Comparison of ENCODE assay signal across 16 cellular contexts in the genomic region with DNA sequence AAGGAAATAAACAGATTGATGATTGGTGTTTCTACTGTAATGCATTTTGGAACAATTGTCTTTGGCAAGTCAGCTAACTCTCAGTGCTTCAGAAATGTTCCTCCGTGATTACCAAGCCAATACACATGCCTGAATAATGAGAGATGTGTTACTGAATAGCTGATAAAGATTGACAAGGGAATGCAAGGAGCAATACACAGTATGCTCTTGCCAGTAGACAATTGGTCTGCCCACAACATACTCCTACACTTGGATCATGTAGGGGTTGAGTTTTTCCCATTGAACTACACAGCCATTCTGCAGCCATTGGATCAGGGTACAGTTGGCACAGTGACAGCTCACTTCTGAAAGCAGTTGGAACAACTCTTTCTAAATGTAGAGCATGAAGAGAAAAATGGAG. TPM values are rescaled to one million over a fixed set of nuclear protein-coding genes. Genes with fewer than 3 reads are reported as not detected.
"Had no signal": no experiment of that assay in that cellular context is flagged by ENCODE, and none has a peak within 500 bp of the region (broad histone marks: within the 10 kb centered on the region; RNA-seq: fewer than 3 reads in every experiment).

No MANE protein-coding gene starts in this region.

- H3K4me3 Mint-ChIP-seq: activated naive CD8-positive, alpha-beta T cell; stimulated activated memory B cell treated with anti-CD40 and anti-IgM and Interleukin-4, amounts not matched to agents 10 μg/mL and 1 μg/mL and 100 μg/mL, for 72 hours had no signal

- H3K27ac Mint-ChIP-seq: stimulated activated memory B cell treated with anti-CD40 and anti-IgM and Interleukin-4, amounts not matched to agents 10 μg/mL and 1 μg/mL and 100 μg/mL, for 72 hours had no signal

- H3K4me1 ChIP-seq: right lobe of liver, transverse colon had no signal

- H3K36me3 Mint-ChIP-seq: natural killer cell had no signal

- ATAC-seq: mucosa of descending colon; natural killer cell; right lobe of liver; stimulated activated memory B cell treated with anti-CD40 and anti-IgM and Interleukin-4, amounts not matched to agents 10 μg/mL and 1 μg/mL and 100 μg/mL, for 72 hours had no signal

- H3K27me3 Mint-ChIP-seq: activated naive CD8-positive, alpha-beta T cell; stimulated activated memory B cell treated with anti-CD40 and anti-IgM and Interleukin-4, amounts not matched to agents 10 μg/mL and 1 μg/mL and 100 μg/mL, for 72 hours had no signal

- H3K36me3 ChIP-seq: right lobe of liver, spleen, transverse colon had no signal

- H3K9me3 ChIP-seq: mucosa of descending colon, right lobe of liver, spleen, transverse colon had no signal

- H3K4me3 ChIP-seq: mucosa of descending colon, right lobe of liver, spleen, transverse colon had no signal

- H3K9me3 Mint-ChIP-seq: natural killer cell; stimulated activated memory B cell treated with anti-CD40 and anti-IgM and Interleukin-4, amounts not matched to agents 10 μg/mL and 1 μg/mL and 100 μg/mL, for 72 hours had no signal

- DNase-seq: activated effector memory CD4-positive, alpha-beta T cell treated with anti-CD3 and anti-CD28 coated beads, Interleukin-2, amount 50 U/mL, for 16 hours; activated T-cell treated with anti-CD3 and anti-CD28 coated beads, Interleukin-2, amount 50 U/mL, for 1 hour; hypothalamus; mammary epithelial cell; mucosa of descending colon; natural killer cell; nucleus accumbens; right lobe of liver; spleen; stimulated activated CD4-positive, alpha-beta T cell treated with anti-CD3 and anti-CD28 coated beads, Interleukin-1b, Interleukin-23, amount 100 ng/mL, for 48 hours; transverse colon had no signal

- H3K27ac ChIP-seq: right lobe of liver, spleen, transverse colon had no signal

RNA-seq across cellular contexts. Expression of a gene that starts 5.6 kb away (rescaled TPM):
- total RNA-seq: mammary epithelial cell; mucosa of descending colon; natural killer cell; posterior vena cava; right lobe of liver; spleen; subcutaneous adipose tissue; T-helper 2 cell treated with Interferon-gamma antibody and Interleukin-4, amounts not matched to agents 100 ng/mL and 5 ng/mL, for 36 hours; transverse colon had no signal
